In genomic region chr19:40147693-40148347, GRCh38 we compare ENCODE assay signal across 8 cellular contexts. TPM values are rescaled to one million over a fixed set of nuclear protein-coding genes. Genes with fewer than 3 reads are reported as not detected.
DNase-seq lines count a peak whose midpoint lies in the region; ATAC-seq and TF ChIP-seq lines count a peak whose summit lies in the region.

No MANE protein-coding gene starts in this region.

- no peak overlapping the region for H3K27ac ChIP-seq in uterus

- H3K4me3 ChIP-seq in cardiac fibroblast (replicated peaks in 1 of 2; ENCODE audit: low read depth in 2 of 2, low read length in 2 of 2) (peak overlapping the region in 1 of 2 donors; percentile 10), uterus (no peak overlapping the region)

- no peaks in the 10 kb centered on the region for H3K36me3 ChIP-seq in uterus

- ATAC-seq in HG03521 (IDR thresholded peaks at IDR 0.05; ENCODE audit: unreplicated experiment), result no peak

- in situ Hi-C loops in GM13976 (cut with MboI; ENCODE audit: low sequenced_read_pairs, unreplicated experiment), result no loop called here

- TF ChIP-seq CTCF in cardiac fibroblast (IDR thresholded peaks at IDR 0.05; ENCODE audit: low read depth, low read length) (no peak), GM13976 (IDR thresholded peaks at IDR 0.05; ENCODE audit: borderline replicate concordance, control extremely low read depth, extremely low read depth, insufficient read depth, missing control alignments) (no peak), uterus (IDR thresholded peaks at IDR 0.05) (no peak)

- peak; percentile 51 for DNase-seq in GM04504 (ENCODE audit: low read depth)
- DNase-seq in NCI-H2227 (lab: John Stamatoyannopoulos, UW; ENCODE audit: unreplicated experiment), result peak; percentile 79
- DNase-seq in cardiac fibroblast (ENCODE audit: low read depth in 2 of 2), result peak; percentile 73 to 79
- DNase-seq in non-pigmented ciliary epithelial cell (ENCODE audit: low read depth), result peak; percentile 34
- DNase-seq in GM13976 (ENCODE audit: low spot score), result no peak
- no peak for DNase-seq in uterus
- DNase-seq in activated CD4-positive, CD25-positive, alpha-beta regulatory T cell treated with anti-CD3 and anti-CD28 coated beads, Interleukin-2, amount 50 U/mL, for 72 hours, result no peak

- no peaks in the 10 kb centered on the region for H3K4me1 ChIP-seq in uterus

- no peak for TF ChIP-seq POLR2A in uterus (IDR thresholded peaks at IDR 0.05)

- H3K9me3 ChIP-seq in uterus, result no peaks in the 10 kb centered on the region

- intact Hi-C loops in uterus (cut with DNase I; ENCODE audit: low total_unique reads), result loop anchor here (5.0 kb wide), 1 partner anchor 74 kb away; no protein-coding TSS in a partner anchor

- no peaks in the 10 kb centered on the region for H3K27me3 ChIP-seq in uterus

RNA-seq across cellular contexts. Expression of gene MAP3K10, which starts 43.4 kb away (rescaled TPM):
- total RNA-seq in uterus, result 10 to 100 TPM in 1 of 4 donors, 1 to 10 TPM in 3; 1.0 to 29.0 (median 3.1) TPM

RNA-seq across cellular contexts. Expression of gene ZNF780A, which starts 57.1 kb away (rescaled TPM):
- total RNA-seq in uterus, result 10 to 100 TPM in 3 of 4 donors, 1 to 10 TPM in 1; 9.4 to 52.9 (median 18.5) TPM

Comparison
In these comparisons a context has a peak if more than half of its experiments do, and no peak if none do; other contexts are left out.
1. DNase-seq: peak in GM04504 (single experiment), NCI-H2227 (single experiment), cardiac fibroblast (2 of 2) and non-pigmented ciliary epithelial cell (single experiment); none in GM13976 (single experiment), uterus (0 of 2) and activated CD4-positive, CD25-positive, alpha-beta regulatory T cell treated with anti-CD3 and anti-CD28 coated beads, Interleukin-2, amount 50 U/mL, for 72 hours (single experiment).